ENCODE assay signal across 1 cellular context in the genomic region with DNA sequence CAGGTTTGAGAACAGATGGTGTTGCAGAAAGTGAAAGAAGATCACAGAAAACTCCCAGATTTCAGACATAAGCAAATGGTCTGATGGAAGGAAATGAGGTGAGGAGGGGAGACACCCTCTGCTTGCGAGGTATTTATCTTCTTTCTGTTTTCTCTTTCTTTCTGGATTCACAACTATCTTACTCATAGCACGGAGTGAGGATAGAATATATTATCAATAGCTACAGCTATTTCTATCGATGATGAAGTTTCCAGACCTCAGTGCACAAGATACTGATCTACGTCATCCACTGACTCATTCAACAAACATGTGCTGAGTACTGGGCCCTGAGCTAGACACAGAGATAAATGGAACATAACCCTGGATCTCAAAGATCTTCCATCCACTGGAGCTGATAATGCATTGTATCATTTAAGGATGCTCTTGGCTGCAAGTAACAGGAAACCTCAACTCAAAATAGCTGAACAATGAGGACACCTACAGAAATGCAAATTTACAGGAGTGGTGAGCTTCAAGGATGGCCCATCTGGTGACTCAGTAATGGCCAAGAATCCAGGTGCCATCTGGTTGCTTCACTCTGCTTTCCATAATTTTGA.
TF ChIP-seq lines count a peak whose summit lies in the region.

No MANE protein-coding gene starts in this region.

TF ChIP-seq in GM23338, 12 proteins besides CTCF, POLR2A, EP300 and RAD21 (continued from another document):
- TF ChIP-seq, protein P1, sequence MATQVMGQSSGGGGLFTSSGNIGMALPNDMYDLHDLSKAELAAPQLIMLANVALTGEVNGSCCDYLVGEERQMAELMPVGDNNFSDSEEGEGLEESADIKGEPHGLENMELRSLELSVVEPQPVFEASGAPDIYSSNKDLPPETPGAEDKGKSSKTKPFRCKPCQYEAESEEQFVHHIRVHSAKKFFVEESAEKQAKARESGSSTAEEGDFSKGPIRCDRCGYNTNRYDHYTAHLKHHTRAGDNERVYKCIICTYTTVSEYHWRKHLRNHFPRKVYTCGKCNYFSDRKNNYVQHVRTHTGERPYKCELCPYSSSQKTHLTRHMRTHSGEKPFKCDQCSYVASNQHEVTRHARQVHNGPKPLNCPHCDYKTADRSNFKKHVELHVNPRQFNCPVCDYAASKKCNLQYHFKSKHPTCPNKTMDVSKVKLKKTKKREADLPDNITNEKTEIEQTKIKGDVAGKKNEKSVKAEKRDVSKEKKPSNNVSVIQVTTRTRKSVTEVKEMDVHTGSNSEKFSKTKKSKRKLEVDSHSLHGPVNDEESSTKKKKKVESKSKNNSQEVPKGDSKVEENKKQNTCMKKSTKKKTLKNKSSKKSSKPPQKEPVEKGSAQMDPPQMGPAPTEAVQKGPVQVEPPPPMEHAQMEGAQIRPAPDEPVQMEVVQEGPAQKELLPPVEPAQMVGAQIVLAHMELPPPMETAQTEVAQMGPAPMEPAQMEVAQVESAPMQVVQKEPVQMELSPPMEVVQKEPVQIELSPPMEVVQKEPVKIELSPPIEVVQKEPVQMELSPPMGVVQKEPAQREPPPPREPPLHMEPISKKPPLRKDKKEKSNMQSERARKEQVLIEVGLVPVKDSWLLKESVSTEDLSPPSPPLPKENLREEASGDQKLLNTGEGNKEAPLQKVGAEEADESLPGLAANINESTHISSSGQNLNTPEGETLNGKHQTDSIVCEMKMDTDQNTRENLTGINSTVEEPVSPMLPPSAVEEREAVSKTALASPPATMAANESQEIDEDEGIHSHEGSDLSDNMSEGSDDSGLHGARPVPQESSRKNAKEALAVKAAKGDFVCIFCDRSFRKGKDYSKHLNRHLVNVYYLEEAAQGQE (IDR thresholded peaks at IDR 0.05; ENCODE audit: unreplicated experiment): no peak
- TF ChIP-seq JUNB (IDR thresholded peaks at IDR 0.05; ENCODE audit: unreplicated experiment) (no peak), ZNF331 (CRISPR knock-in tag; IDR thresholded peaks at IDR 0.05; ENCODE audit: low read depth) (no peak), STAT1 (IDR thresholded peaks at IDR 0.05; ENCODE audit: unreplicated experiment) (no peak)
TF ChIP-seq in GM23338: peak in this region for 0.
